1 cellular context compared by ENCODE assay signal in the genomic region with DNA sequence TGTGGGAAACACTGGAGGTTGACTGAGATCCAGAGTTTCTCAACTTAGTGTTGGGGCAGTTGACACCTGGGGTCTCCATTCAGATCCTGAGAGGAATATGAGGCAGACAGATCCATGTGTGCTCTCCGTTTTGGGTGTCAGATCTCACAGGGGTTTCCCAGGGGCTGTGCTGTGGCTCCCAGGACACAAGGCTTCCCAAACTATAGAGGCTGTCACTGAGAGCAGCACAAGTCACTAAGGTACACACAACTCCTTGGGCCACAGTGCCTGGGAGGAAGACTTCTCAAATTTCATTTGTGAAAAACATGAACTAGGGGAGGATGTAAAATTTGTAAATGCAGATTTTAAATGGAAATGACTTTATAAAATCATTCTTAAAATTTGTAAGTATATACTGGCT.
TF ChIP-seq lines count a peak whose summit lies in the region.

No MANE protein-coding gene starts in this region.

TF ChIP-seq in IMR-90, 13 proteins besides CTCF, POLR2A, EP300 and RAD21:
- TF ChIP-seq MXI1 (IDR thresholded peaks at IDR 0.05; ENCODE audit: borderline replicate concordance, low read depth, low read length) (no peak), SMC3 (IDR thresholded peaks at IDR 0.05; ENCODE audit: low read depth, low read length) (no peak), NFE2L2 (IDR thresholded peaks at IDR 0.05; ENCODE audit: low read depth, low read length) (no peak), RCOR1 (IDR thresholded peaks at IDR 0.05; ENCODE audit: insufficient replicate concordance, low read length) (no peak), RFX5 (IDR thresholded peaks at IDR 0.05; ENCODE audit: low read depth, low read length) (no peak), MAFK (IDR thresholded peaks at IDR 0.05; ENCODE audit: low read depth, low read length) (no peak), FOS (IDR thresholded peaks at IDR 0.05; ENCODE audit: low read depth, low read length) (no peak), MAZ (IDR thresholded peaks at IDR 0.05; ENCODE audit: borderline replicate concordance, low read depth, low read length) (no peak), CHD1 (IDR thresholded peaks at IDR 0.05; ENCODE audit: low read depth, low read length) (no peak), BHLHE40 (IDR thresholded peaks at IDR 0.05; ENCODE audit: low read depth, low read length) (no peak), CEBPB (IDR thresholded peaks at IDR 0.05; ENCODE audit: low read depth, low read length) (no peak)
- TF ChIP-seq, protein P1, sequence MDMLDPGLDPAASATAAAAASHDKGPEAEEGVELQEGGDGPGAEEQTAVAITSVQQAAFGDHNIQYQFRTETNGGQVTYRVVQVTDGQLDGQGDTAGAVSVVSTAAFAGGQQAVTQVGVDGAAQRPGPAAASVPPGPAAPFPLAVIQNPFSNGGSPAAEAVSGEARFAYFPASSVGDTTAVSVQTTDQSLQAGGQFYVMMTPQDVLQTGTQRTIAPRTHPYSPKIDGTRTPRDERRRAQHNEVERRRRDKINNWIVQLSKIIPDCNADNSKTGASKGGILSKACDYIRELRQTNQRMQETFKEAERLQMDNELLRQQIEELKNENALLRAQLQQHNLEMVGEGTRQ (IDR thresholded peaks at IDR 0.05; ENCODE audit: low read depth, low read length) = no peak
- TF ChIP-seq, protein P2, sequence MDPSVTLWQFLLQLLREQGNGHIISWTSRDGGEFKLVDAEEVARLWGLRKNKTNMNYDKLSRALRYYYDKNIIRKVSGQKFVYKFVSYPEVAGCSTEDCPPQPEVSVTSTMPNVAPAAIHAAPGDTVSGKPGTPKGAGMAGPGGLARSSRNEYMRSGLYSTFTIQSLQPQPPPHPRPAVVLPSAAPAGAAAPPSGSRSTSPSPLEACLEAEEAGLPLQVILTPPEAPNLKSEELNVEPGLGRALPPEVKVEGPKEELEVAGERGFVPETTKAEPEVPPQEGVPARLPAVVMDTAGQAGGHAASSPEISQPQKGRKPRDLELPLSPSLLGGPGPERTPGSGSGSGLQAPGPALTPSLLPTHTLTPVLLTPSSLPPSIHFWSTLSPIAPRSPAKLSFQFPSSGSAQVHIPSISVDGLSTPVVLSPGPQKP (IDR thresholded peaks at IDR 0.05; ENCODE audit: borderline replicate concordance, low read depth, low read length) = no peak
TF ChIP-seq in IMR-90: peak in this region for 0.
